10 cellular contexts compared by ENCODE assay signal in genomic region chr6:142045380-142046270, GRCh38.
DNase-seq lines count a peak whose midpoint lies in the region; ATAC-seq and TF ChIP-seq lines count a peak whose summit lies in the region.
"Had no signal": no experiment of that assay in that cellular context is flagged by ENCODE, and none has a peak within 500 bp of the region (broad histone marks: within the 10 kb centered on the region; RNA-seq: fewer than 3 reads in every experiment).

No MANE protein-coding gene starts in this region.

- H3K36me3 Mint-ChIP-seq in mesothelial cell of epicardium: peaks cover 4% of the 10 kb centered on the region

- H3F3A ChIP-seq in smooth muscle cell (ENCODE audit: low read depth): no peaks in the 10 kb centered on the region

- H2AFZ ChIP-seq in smooth muscle cell (ENCODE audit: low read depth): no peak overlapping the region

- H3K27ac ChIP-seq in RWPE2 (ENCODE audit: poor library complexity, severe bottlenecking) (no peak overlapping the region), smooth muscle cell (ENCODE audit: low read depth) (no peak overlapping the region)
- H3K27ac ChIP-seq: transverse colon, WERI-Rb-1 had no signal

- peaks cover 12% of the 10 kb centered on the region for H3K9me3 Mint-ChIP-seq in mesothelial cell of epicardium

- ATAC-seq in RWPE2 (ENCODE audit: low read depth): no peak
- ATAC-seq in HG02623 (IDR thresholded peaks at IDR 0.05; ENCODE audit: unreplicated experiment): no peak

- H3K4me3 Mint-ChIP-seq in mesothelial cell of epicardium: no peak overlapping the region

- H4K20me1 ChIP-seq in smooth muscle cell (ENCODE audit: low read depth): no peaks in the 10 kb centered on the region

- TF ChIP-seq CTCF in RWPE2 (IDR thresholded peaks at IDR 0.05; ENCODE audit: poor library complexity, severe bottlenecking): peak; percentile 77
- TF ChIP-seq CTCF in fibroblast of villous mesenchyme (IDR thresholded peaks at IDR 0.05; ENCODE audit: insufficient read depth, low read depth, low read length): peak; percentile 41
- peak; percentile 23 for TF ChIP-seq CTCF in smooth muscle cell (IDR thresholded peaks at IDR 0.05; ENCODE audit: borderline replicate concordance, insufficient read depth, poor library complexity, severe bottlenecking)
- TF ChIP-seq CTCF in mesothelial cell of epicardium (IDR thresholded peaks at IDR 0.05; ENCODE audit: unreplicated experiment): no peak

- H3K9ac ChIP-seq in smooth muscle cell (ENCODE audit: low read depth): no peak overlapping the region

- H3K27me3 Mint-ChIP-seq in mesothelial cell of epicardium (ENCODE audit: low read depth): peaks cover 3% of the 10 kb centered on the region

- H3K4me3 ChIP-seq in RWPE2 (ENCODE audit: severe bottlenecking) (no peak overlapping the region), fibroblast of villous mesenchyme (ENCODE audit: low read depth, low read length) (no peak overlapping the region), smooth muscle cell (no peak overlapping the region)
- H3K4me3 ChIP-seq: transverse colon had no signal

- DNase-seq in NCI-H748 (lab: John Stamatoyannopoulos, UW; ENCODE audit: unreplicated experiment) (peak; percentile 9), NCI-H748 treated with DMSO at 0.1 percent for 48 hours (lab: John Stamatoyannopoulos, UW) (no peak), RWPE2 (ENCODE audit: low spot score) (no peak), fibroblast of villous mesenchyme (ENCODE audit: low read depth) (peak; percentile 38), smooth muscle cell (lab: John Stamatoyannopoulos, UW; ENCODE audit: unreplicated experiment) (no peak), mesothelial cell of epicardium (ENCODE audit: low spot score in 2 of 2, unreplicated experiment in 2 of 2) (no peak), NCI-H2171 treated with DMSO at 0.1 percent for 48 hours (lab: John Stamatoyannopoulos, UW) (no peak)
- DNase-seq: transverse colon, WERI-Rb-1 had no signal

- 49% methylated on average over 6 of the region's 6 CpGs for WGBS in smooth muscle cell (ENCODE audit: low lambda C conversion rate)

- peaks cover 11% of the 10 kb centered on the region for H3K4me1 Mint-ChIP-seq in mesothelial cell of epicardium

- H3K36me3 ChIP-seq in RWPE2 (ENCODE audit: low read depth) (no peaks in the 10 kb centered on the region), smooth muscle cell (ENCODE audit: low read depth) (no peaks in the 10 kb centered on the region)
- H3K36me3 ChIP-seq: transverse colon, WERI-Rb-1 had no signal

- H3K9me3 ChIP-seq in RWPE2 (ENCODE audit: severe bottlenecking) (no peaks in the 10 kb centered on the region), smooth muscle cell (replicated peaks; ENCODE audit: low read depth) (no peaks in the 10 kb centered on the region)
- H3K9me3 ChIP-seq: transverse colon had no signal

- H3K4me1 ChIP-seq in RWPE2 (ENCODE audit: insufficient read depth, poor library complexity, severe bottlenecking) (no peaks in the 10 kb centered on the region), smooth muscle cell (ENCODE audit: low read depth) (no peaks in the 10 kb centered on the region)
- H3K4me1 ChIP-seq: transverse colon had no signal

- H3K27me3 ChIP-seq in RWPE2 (ENCODE audit: insufficient read depth, poor library complexity, severe bottlenecking): no peaks in the 10 kb centered on the region
- no peaks in the 10 kb centered on the region for H3K27me3 ChIP-seq in smooth muscle cell (ENCODE audit: low read depth)
- H3K27me3 ChIP-seq: transverse colon had no signal

- peak overlapping the region; percentile 40 for H3K4me2 ChIP-seq in smooth muscle cell

- H3K27ac Mint-ChIP-seq in mesothelial cell of epicardium: no peak overlapping the region

- no peaks in the 10 kb centered on the region for H3K79me2 ChIP-seq in smooth muscle cell (ENCODE audit: low read depth)

Comparison
In these comparisons a context has a peak if more than half of its experiments do, and no peak if none do; other contexts are left out.
1. DNase-seq: peak in NCI-H748 (single experiment) and fibroblast of villous mesenchyme (single experiment); none in NCI-H748 treated with DMSO at 0.1 percent for 48 hours (single experiment), RWPE2 (single experiment), smooth muscle cell (single experiment), mesothelial cell of epicardium (0 of 2) and NCI-H2171 treated with DMSO at 0.1 percent for 48 hours (single experiment).